In the genomic region with DNA sequence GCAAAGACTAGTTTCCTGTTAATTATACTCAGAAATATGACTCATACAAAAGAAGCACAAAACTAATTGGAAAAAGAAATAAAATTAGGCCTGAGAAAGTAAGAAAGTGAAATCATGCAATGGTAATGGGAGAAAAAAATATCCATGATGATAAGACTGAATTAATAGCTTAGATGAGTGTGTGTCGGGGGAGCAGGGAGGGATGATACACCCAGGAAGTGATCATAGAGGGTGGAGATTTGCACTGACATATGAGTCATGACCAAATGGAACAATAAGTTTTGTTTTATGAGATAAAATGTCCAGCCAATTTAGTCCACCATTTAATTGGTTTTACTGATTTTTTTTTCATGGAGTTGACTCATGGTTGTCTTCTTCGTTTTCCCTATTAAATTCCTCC, we compare ENCODE assay signal across 16 cellular contexts.
DNase-seq lines count a peak whose midpoint lies in the region; ATAC-seq, FAIRE-seq and TF ChIP-seq lines count a peak whose summit lies in the region.
"Had no signal": no experiment of that assay in that cellular context is flagged by ENCODE, and none has a peak within 500 bp of the region (broad histone marks: within the 10 kb centered on the region; RNA-seq: fewer than 3 reads in every experiment).

No MANE protein-coding gene starts in this region.

- POLR2A ChIA-PET in A549 (lab: Yijun Ruan, JAX) = no interaction called here
- POLR2A ChIA-PET in HEK293 (lab: Yijun Ruan, JAX) = interaction anchor here (0.6 kb wide), 1 partner anchor 576 kb away, joined by 4 read pairs; no protein-coding TSS in a partner anchor

- TF ChIP-seq CTCF in A549 (IDR thresholded peaks at IDR 0.05) (no peak), HEK293 (tag by site-specific recombination; IDR thresholded peaks at IDR 0.05) (no peak), fibroblast of the aortic adventitia (IDR thresholded peaks at IDR 0.05; ENCODE audit: insufficient read depth, low read length) (no peak)

- no peak for TF ChIP-seq RAD21 in A549 (conservative IDR thresholded peaks at IDR 0.05 in 1 of 2, IDR thresholded peaks at IDR 0.05 in 1 of 2)

- no peak overlapping the region for H3K4me2 ChIP-seq in A549

- no peak for FAIRE-seq in A549 (lab: Jason Lieb, UNC)

- no peak for TF ChIP-seq POLR2A in A549 (IDR thresholded peaks at IDR 0.05; ENCODE audit: low read length)

- no peak for TF ChIP-seq EP300 in A549 (IDR thresholded peaks at IDR 0.05)

- H3K4me1 ChIP-seq in A549 (no peaks in the 10 kb centered on the region), HEK293 (ENCODE audit: control insufficient read depth, insufficient read depth, low read length) (no peaks in the 10 kb centered on the region)
- H3K4me1 ChIP-seq: upper lobe of left lung had no signal

- peak overlapping the region in 1 of 2 experiments; percentile 32; a peak in 2 of 6 replicates for H3K27ac ChIP-seq in A549
- no peak overlapping the region for H3K27ac ChIP-seq in HEK293 (ENCODE audit: extremely low read depth, low read depth, low read length)
- H3K27ac ChIP-seq: upper lobe of left lung had no signal

- H3K36me3 ChIP-seq in HEK293 (ENCODE audit: control insufficient read depth in 2 of 2, insufficient read depth in 1 of 2, low read length in 2 of 2) = no peaks in the 10 kb centered on the region
- H3K36me3 ChIP-seq: upper lobe of left lung had no signal

- WGBS in A549 (ENCODE audit: missing lambda C conversion rate) = 46% methylated on average over 2 of the region's 2 CpGs

- H3K9me3 ChIP-seq in A549 = no peaks in the 10 kb centered on the region
- H3K9me3 ChIP-seq in HEK293 (ENCODE audit: control insufficient read depth, insufficient read depth, low read depth, low read length) = no peaks in the 10 kb centered on the region
- H3K9me3 ChIP-seq: upper lobe of left lung had no signal

- H3K4me3 ChIP-seq in A549 = no peak overlapping the region
- H3K4me3 ChIP-seq in HEK293 (ENCODE audit: low read depth, low read length) = no peak overlapping the region
- H3K4me3 ChIP-seq in fibroblast of the aortic adventitia (ENCODE audit: low read depth, low read length) = no peak overlapping the region
- H3K4me3 ChIP-seq: upper lobe of left lung had no signal

- CTCF ChIA-PET in A549 (lab: Yijun Ruan, JAX) (interaction anchor here (0.8 kb wide), 1 partner anchor 8 kb away, joined by 3 read pairs; no protein-coding TSS in a partner anchor), HEK293 (lab: Yijun Ruan, JAX) (no interaction called here)

- DNase-seq in A549 (ENCODE audit: low read depth in 1 of 2, low spot score in 1 of 2) (peak; percentile 6 to 24), T1000 (lab: John Stamatoyannopoulos, UW) (peak; percentile 13), fibroblast of the aortic adventitia (ENCODE audit: low read depth) (peak; percentile 31), NK-92 (lab: John Stamatoyannopoulos, UW; ENCODE audit: unreplicated experiment) (no peak), epidermal melanocyte (ENCODE audit: insufficient read length, low spot score) (no peak), NAMALWA (ENCODE audit: low spot score) (no peak)
- DNase-seq: anterior cingulate cortex; NCI-H774; posterior cingulate gyrus; stimulated activated naive CD4-positive, alpha-beta T cell; T-helper 1 cell; upper lobe of left lung had no signal

- ATAC-seq in A549 (no peak), GM21515 (IDR thresholded peaks at IDR 0.05; ENCODE audit: unreplicated experiment) (no peak)
- ATAC-seq: activated T-helper 17 cell treated with anti-CD3 and anti-CD28 coated beads, Interleukin-2, amount 50 U/mL, for 72 hours; WTC11 had no signal

TF ChIP-seq in A549, 52 proteins besides CTCF, POLR2A, EP300 and RAD21:
- TF ChIP-seq RCOR1 (IDR thresholded peaks at IDR 0.05; ENCODE audit: low read depth, low read length) (no peak), FOSL2 (IDR thresholded peaks at IDR 0.05) (no peak), FOSL2 (CRISPR knock-in tag; IDR thresholded peaks at IDR 0.05) (peak; percentile 20; the same call in 1 of the 2 replicates), JUNB (IDR thresholded peaks at IDR 0.05) (no peak)

TF ChIP-seq in HEK293, 187 proteins besides CTCF, POLR2A, EP300 and RAD21 (continues in another document):
- TF ChIP-seq, protein P1, sequence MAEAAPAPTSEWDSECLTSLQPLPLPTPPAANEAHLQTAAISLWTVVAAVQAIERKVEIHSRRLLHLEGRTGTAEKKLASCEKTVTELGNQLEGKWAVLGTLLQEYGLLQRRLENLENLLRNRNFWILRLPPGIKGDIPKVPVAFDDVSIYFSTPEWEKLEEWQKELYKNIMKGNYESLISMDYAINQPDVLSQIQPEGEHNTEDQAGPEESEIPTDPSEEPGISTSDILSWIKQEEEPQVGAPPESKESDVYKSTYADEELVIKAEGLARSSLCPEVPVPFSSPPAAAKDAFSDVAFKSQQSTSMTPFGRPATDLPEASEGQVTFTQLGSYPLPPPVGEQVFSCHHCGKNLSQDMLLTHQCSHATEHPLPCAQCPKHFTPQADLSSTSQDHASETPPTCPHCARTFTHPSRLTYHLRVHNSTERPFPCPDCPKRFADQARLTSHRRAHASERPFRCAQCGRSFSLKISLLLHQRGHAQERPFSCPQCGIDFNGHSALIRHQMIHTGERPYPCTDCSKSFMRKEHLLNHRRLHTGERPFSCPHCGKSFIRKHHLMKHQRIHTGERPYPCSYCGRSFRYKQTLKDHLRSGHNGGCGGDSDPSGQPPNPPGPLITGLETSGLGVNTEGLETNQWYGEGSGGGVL (tag by site-specific recombination; IDR thresholded peaks at IDR 0.05) = 0 out of 2 replicates have a peak, but pooled peaks have one; percentile 18
- TF ChIP-seq, protein P2, sequence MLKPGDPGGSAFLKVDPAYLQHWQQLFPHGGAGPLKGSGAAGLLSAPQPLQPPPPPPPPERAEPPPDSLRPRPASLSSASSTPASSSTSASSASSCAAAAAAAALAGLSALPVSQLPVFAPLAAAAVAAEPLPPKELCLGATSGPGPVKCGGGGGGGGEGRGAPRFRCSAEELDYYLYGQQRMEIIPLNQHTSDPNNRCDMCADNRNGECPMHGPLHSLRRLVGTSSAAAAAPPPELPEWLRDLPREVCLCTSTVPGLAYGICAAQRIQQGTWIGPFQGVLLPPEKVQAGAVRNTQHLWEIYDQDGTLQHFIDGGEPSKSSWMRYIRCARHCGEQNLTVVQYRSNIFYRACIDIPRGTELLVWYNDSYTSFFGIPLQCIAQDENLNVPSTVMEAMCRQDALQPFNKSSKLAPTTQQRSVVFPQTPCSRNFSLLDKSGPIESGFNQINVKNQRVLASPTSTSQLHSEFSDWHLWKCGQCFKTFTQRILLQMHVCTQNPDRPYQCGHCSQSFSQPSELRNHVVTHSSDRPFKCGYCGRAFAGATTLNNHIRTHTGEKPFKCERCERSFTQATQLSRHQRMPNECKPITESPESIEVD (tag by site-specific recombination; IDR thresholded peaks at IDR 0.05) = no peak
- TF ChIP-seq ZNF558 (tag by site-specific recombination; IDR thresholded peaks at IDR 0.05) (no peak), ZSCAN16 (tag by site-specific recombination; IDR thresholded peaks at IDR 0.05) (no peak), ZNF792 (tag by site-specific recombination; IDR thresholded peaks at IDR 0.05) (no peak), ZNF155 (tag by site-specific recombination; IDR thresholded peaks at IDR 0.05) (no peak), ZNF24 (tag by site-specific recombination; IDR thresholded peaks at IDR 0.05) (no peak), ZNF529 (tag by site-specific recombination; IDR thresholded peaks at IDR 0.05; ENCODE audit: insufficient replicate concordance) (no peak), ZNF114 (tag by site-specific recombination; IDR thresholded peaks at IDR 0.05) (no peak), OSR2 (tag by site-specific recombination; IDR thresholded peaks at IDR 0.05) (no peak), RBAK (tag by site-specific recombination; IDR thresholded peaks at IDR 0.05) (no peak), SP7 (tag by site-specific recombination; IDR thresholded peaks at IDR 0.05) (no peak), ZNF670 (tag by site-specific recombination; IDR thresholded peaks at IDR 0.05; ENCODE audit: low read depth) (no peak), ZNF629 (tag by site-specific recombination; IDR thresholded peaks at IDR 0.05) (peak; percentile 51), ZNF174 (tag by site-specific recombination; IDR thresholded peaks at IDR 0.05) (no peak), ZNF654 (tag by site-specific recombination; IDR thresholded peaks at IDR 0.05; ENCODE audit: low read depth) (no peak)
- TF ChIP-seq, protein P3, sequence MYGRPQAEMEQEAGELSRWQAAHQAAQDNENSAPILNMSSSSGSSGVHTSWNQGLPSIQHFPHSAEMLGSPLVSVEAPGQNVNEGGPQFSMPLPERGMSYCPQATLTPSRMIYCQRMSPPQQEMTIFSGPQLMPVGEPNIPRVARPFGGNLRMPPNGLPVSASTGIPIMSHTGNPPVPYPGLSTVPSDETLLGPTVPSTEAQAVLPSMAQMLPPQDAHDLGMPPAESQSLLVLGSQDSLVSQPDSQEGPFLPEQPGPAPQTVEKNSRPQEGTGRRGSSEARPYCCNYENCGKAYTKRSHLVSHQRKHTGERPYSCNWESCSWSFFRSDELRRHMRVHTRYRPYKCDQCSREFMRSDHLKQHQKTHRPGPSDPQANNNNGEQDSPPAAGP (tag by site-specific recombination; IDR thresholded peaks at IDR 0.05) = peak; percentile 48; the same call in 1 of the 2 replicates
- TF ChIP-seq, protein P4, sequence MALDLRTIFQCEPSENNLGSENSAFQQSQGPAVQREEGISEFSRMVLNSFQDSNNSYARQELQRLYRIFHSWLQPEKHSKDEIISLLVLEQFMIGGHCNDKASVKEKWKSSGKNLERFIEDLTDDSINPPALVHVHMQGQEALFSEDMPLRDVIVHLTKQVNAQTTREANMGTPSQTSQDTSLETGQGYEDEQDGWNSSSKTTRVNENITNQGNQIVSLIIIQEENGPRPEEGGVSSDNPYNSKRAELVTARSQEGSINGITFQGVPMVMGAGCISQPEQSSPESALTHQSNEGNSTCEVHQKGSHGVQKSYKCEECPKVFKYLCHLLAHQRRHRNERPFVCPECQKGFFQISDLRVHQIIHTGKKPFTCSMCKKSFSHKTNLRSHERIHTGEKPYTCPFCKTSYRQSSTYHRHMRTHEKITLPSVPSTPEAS (tag by site-specific recombination; IDR thresholded peaks at IDR 0.05) = no peak
- TF ChIP-seq, protein P5, sequence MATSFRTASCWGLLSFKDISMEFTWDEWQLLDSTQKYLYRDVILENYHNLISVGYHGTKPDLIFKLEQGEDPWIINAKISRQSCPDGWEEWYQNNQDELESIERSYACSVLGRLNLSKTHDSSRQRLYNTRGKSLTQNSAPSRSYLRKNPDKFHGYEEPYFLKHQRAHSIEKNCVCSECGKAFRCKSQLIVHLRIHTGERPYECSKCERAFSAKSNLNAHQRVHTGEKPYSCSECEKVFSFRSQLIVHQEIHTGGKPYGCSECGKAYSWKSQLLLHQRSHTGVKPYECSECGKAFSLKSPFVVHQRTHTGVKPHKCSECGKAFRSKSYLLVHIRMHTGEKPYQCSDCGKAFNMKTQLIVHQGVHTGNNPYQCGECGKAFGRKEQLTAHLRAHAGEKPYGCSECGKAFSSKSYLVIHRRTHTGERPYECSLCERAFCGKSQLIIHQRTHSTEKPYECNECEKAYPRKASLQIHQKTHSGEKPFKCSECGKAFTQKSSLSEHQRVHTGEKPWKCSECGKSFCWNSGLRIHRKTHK (tag by site-specific recombination; IDR thresholded peaks at IDR 0.05) = no peak

Comparison
In these comparisons a context has a peak if more than half of its experiments do, and no peak if none do; other contexts are left out.
1. DNase-seq: peak in A549 (2 of 2), T1000 (single experiment) and fibroblast of the aortic adventitia (single experiment); none in NK-92 (single experiment), epidermal melanocyte (single experiment) and NAMALWA (single experiment).